7 cellular contexts compared by ENCODE assay signal in genomic region chr7:19713676-19714075, GRCh38. TPM values are rescaled to one million over a fixed set of nuclear protein-coding genes. Genes with fewer than 3 reads are reported as not detected.
DNase-seq lines count a peak whose midpoint lies in the region; ATAC-seq and TF ChIP-seq lines count a peak whose summit lies in the region.

No MANE protein-coding gene starts in this region.

- H3K27me3 Mint-ChIP-seq in naive B cell: peaks cover 7 to 9% (median 7%) of the 10 kb centered on the region in 3 donors

- H3K9ac ChIP-seq in colonic mucosa (ENCODE audit: low read depth in 2 of 2, low read length in 2 of 2): no peak overlapping the region

- H3K4me3 Mint-ChIP-seq in naive B cell: no peak overlapping the region

- intact Hi-C loops in colonic mucosa (cut with DNase I): loop anchor here (5.0 to 10.0 kb wide), 2 partner anchors 601 to 884 kb away; no protein-coding TSS in a partner anchor

- H3K36me3 Mint-ChIP-seq in naive B cell: no peaks in the 10 kb centered on the region

- H3K4me1 ChIP-seq in colonic mucosa: no peaks in the 10 kb centered on the region

- no peaks in the 10 kb centered on the region for H3K36me3 ChIP-seq in colonic mucosa

- DNase-seq in Daoy (ENCODE audit: low read depth) (peak; percentile 47), HT-29 (ENCODE audit: low spot score) (peak; percentile 73), colonic mucosa (no peak), naive B cell (peak; percentile 52), NCI-H526 treated with DMSO at 0.1 percent for 48 hours (lab: John Stamatoyannopoulos, UW) (no peak), NCI-H1436 treated with DMSO at 0.1 percent for 48 hours (lab: John Stamatoyannopoulos, UW) (no peak)

- no peak overlapping the region for H3K4me3 ChIP-seq in colonic mucosa

- no peaks in the 10 kb centered on the region for H3K9me3 Mint-ChIP-seq in naive B cell

- ATAC-seq in SK-N-SH treated with all-trans-retinoic acid at 6 μM for 48 hours: peak; percentile 53
- ATAC-seq in naive B cell (ENCODE audit: low read depth in 2 of 2): peak in 1 of 2 donors; percentile 4

- H3K27me3 ChIP-seq in colonic mucosa: no peaks in the 10 kb centered on the region

- no peaks in the 10 kb centered on the region for H3K9me3 ChIP-seq in colonic mucosa

- no peak overlapping the region for H3K27ac ChIP-seq in colonic mucosa

- H3K27ac Mint-ChIP-seq in naive B cell: peak overlapping the region in 1 of 6 donors; percentile 80

- peaks cover 11 to 17% (median 11%) of the 10 kb centered on the region in 3 donors for H3K4me1 Mint-ChIP-seq in naive B cell

- TF ChIP-seq CTCF in colonic mucosa (IDR thresholded peaks at IDR 0.05): peak; percentile 39

TF ChIP-seq in SK-N-SH treated with all-trans-retinoic acid at 6 μM for 48 hours, 23 proteins besides CTCF, POLR2A, EP300 and RAD21:
- TF ChIP-seq ZNF70 (CRISPR knock-in tag; IDR thresholded peaks at IDR 0.05) (no peak), CSRNP3 (CRISPR knock-in tag; IDR thresholded peaks at IDR 0.05) (no peak), ESRRG (CRISPR knock-in tag; IDR thresholded peaks at IDR 0.05) (no peak), GLIS3 (CRISPR knock-in tag; IDR thresholded peaks at IDR 0.05) (no peak), OSR1 (CRISPR knock-in tag; IDR thresholded peaks at IDR 0.05) (no peak), RARB (CRISPR knock-in tag; IDR thresholded peaks at IDR 0.05) (no peak), TCF4 (CRISPR knock-in tag; IDR thresholded peaks at IDR 0.05; ENCODE audit: borderline replicate concordance) (no peak), ZC3H10 (CRISPR knock-in tag; IDR thresholded peaks at IDR 0.05) (no peak)
- TF ChIP-seq, protein P1, sequence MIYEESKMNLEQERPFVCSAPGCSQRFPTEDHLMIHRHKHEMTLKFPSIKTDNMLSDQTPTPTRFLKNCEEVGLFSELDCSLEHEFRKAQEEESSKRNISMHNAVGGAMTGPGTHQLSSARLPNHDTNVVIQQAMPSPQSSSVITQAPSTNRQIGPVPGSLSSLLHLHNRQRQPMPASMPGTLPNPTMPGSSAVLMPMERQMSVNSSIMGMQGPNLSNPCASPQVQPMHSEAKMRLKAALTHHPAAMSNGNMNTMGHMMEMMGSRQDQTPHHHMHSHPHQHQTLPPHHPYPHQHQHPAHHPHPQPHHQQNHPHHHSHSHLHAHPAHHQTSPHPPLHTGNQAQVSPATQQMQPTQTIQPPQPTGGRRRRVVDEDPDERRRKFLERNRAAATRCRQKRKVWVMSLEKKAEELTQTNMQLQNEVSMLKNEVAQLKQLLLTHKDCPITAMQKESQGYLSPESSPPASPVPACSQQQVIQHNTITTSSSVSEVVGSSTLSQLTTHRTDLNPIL (CRISPR knock-in tag; IDR thresholded peaks at IDR 0.05; ENCODE audit: low read depth): no peak

RNA-seq across cellular contexts. Expression of gene POLR1F, which starts 4.8 kb away (rescaled TPM):
- total RNA-seq in Daoy (2014; rRNA removed; shearing (Covaris generic)): 50.9 and 61.2 TPM in 2 replicates
- 9.7 and 10.1 TPM in 2 replicates for total RNA-seq in HT-29 (2014; rRNA removed; shearing (Covaris generic))
- 10 to 100 TPM; 12.3 to 13.3 TPM for total RNA-seq in colonic mucosa
- polyA plus RNA-seq in naive B cell (ENCODE audit: low read depth in 6 of 6): 10 to 100 TPM; 31.8 to 48.6 (median 39.7) TPM

RNA-seq across cellular contexts. Expression of gene TMEM196, which starts 59.7 kb away (rescaled TPM):
- not detected in 2 replicates for total RNA-seq in Daoy (2014; rRNA removed; shearing (Covaris generic))
- total RNA-seq in HT-29 (2014; rRNA removed; shearing (Covaris generic)): not detected in 2 replicates
- total RNA-seq in colonic mucosa: not detected
- not detected for polyA plus RNA-seq in naive B cell (ENCODE audit: low read depth in 6 of 6)

Comparison
In these comparisons a context has a peak if more than half of its experiments do, and no peak if none do; other contexts are left out.
1. DNase-seq: peak in Daoy (single experiment), HT-29 (single experiment) and naive B cell (single experiment); none in colonic mucosa (single experiment), NCI-H526 treated with DMSO at 0.1 percent for 48 hours (single experiment) and NCI-H1436 treated with DMSO at 0.1 percent for 48 hours (single experiment).